Comparison of ENCODE assay signal across 9 cellular contexts in the genomic region with DNA sequence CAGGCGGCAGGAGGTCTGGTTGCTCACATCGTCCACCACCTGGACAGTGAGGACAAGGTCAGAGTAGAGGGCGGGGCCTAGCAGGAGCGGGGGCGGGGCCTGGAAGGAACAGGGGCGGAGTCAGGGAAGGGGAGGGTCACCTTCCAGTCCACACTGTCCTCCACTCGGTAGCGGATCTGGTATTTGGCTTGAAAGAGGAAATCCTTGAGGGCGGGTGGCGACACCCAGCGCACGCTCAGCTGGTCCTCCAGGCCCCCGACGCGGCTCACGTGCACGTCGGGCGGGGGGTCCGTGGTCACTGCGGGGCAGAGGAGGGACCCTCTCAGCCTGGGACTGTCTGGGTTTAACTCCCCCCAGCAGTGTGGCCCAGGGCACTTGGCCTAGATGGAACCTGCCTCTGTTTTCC. TPM values are rescaled to one million over a fixed set of nuclear protein-coding genes. Genes with fewer than 3 reads are reported as not detected.
DNase-seq lines count a peak whose midpoint lies in the region; ATAC-seq and TF ChIP-seq lines count a peak whose summit lies in the region.
"Had no signal": no experiment of that assay in that cellular context is flagged by ENCODE, and none has a peak within 500 bp of the region (broad histone marks: within the 10 kb centered on the region; RNA-seq: fewer than 3 reads in every experiment).

No MANE protein-coding gene starts in this region.

- H3K4me1 Mint-ChIP-seq in naive thymus-derived CD4-positive, alpha-beta T cell: peaks cover 6 to 25% (median 14%) of the 10 kb centered on the region in 7 donors
- H3K4me1 Mint-ChIP-seq in activated naive CD4-positive, alpha-beta T cell treated with anti-CD3 and anti-CD28 coated beads, Interleukin-2, amount 10 ng/mL, durations not matched to agents 7 days and 5 days: peaks cover 10% of the 10 kb centered on the region

- H3K27me3 ChIP-seq in adrenal gland: no peaks in the 10 kb centered on the region
- no peaks in the 10 kb centered on the region for H3K27me3 ChIP-seq in naive thymus-derived CD4-positive, alpha-beta T cell (ENCODE audit: control insufficient read depth in 2 of 2, insufficient read depth in 2 of 2, low read length in 2 of 2)

- 5 to 15% (median 6%) methylated on average over 16 to 21 of the region's 21 CpGs; no CpG with 5 or more reads in 1 of the 4 donors for WGBS in adrenal gland, 4 donors

- DNase-seq in DMS53 treated with DMSO at 0.1 percent for 48 hours (lab: John Stamatoyannopoulos, UW; ENCODE audit: unreplicated experiment) (peak; percentile 30), NB4 (ENCODE audit: low read depth) (peak; percentile 68), adrenal gland (peak; percentile 81 to 91 (median 87)), NCI-H345 (lab: John Stamatoyannopoulos, UW) (no peak)
- no peak for DNase-seq in naive thymus-derived CD4-positive, alpha-beta T cell
- DNase-seq in stimulated activated CD4-positive, alpha-beta T cell treated with anti-CD3 and anti-CD28 coated beads, Interleukin-1b, Interleukin-23, amount 100 ng/mL, for 48 hours: no peak
- no peak for DNase-seq in activated naive CD4-positive, alpha-beta T cell treated with anti-CD3 and anti-CD28 coated beads, Interleukin-2, amount 10 ng/mL, durations not matched to agents 7 days and 5 days

- peaks cover 0 to 23% of the 10 kb centered on the region in 2 donors for H3K4me1 ChIP-seq in adrenal gland (replicated peaks in 1 of 2)
- peaks cover 7 to 14% of the 10 kb centered on the region in 2 donors for H3K4me1 ChIP-seq in naive thymus-derived CD4-positive, alpha-beta T cell (ENCODE audit: control insufficient read depth in 2 of 2, insufficient read depth in 2 of 2, low read length in 2 of 2)

- CTCF ChIA-PET in naive thymus-derived CD4-positive, alpha-beta T cell (lab: Charles Lee): interaction anchor here (0.6 kb wide), 1 partner anchor 275 kb away, joined by 3 read pairs; no protein-coding TSS in a partner anchor
- CTCF ChIA-PET in activated naive CD4-positive, alpha-beta T cell treated with anti-CD3 and anti-CD28 coated beads, Interleukin-2, amount 10 ng/mL, durations not matched to agents 7 days and 5 days (lab: Charles Lee): no interaction called here

- intact Hi-C loops in adrenal gland (cut with DNase I): loop anchor here in 1 of 2 donors (10.0 kb wide), 2 partner anchors 142 to 248 kb away; no protein-coding TSS in a partner anchor
- intact Hi-C loops in naive thymus-derived CD4-positive, alpha-beta T cell (cut with micrococcal nuclease): loop anchor here in 1 of 2 donors (5.0 kb wide), 1 partner anchor 251 kb away; no protein-coding TSS in a partner anchor

- H3K4me3 ChIP-seq in NB4 (ENCODE audit: low read depth, low read length) (no peak overlapping the region), adrenal gland (peak overlapping the region in 1 of 4 donors; percentile 26)
- H3K4me3 ChIP-seq in naive thymus-derived CD4-positive, alpha-beta T cell (ENCODE audit: low read length): no peak overlapping the region

- H3K9me3 Mint-ChIP-seq in naive thymus-derived CD4-positive, alpha-beta T cell: no peaks in the 10 kb centered on the region
- H3K9me3 Mint-ChIP-seq in activated naive CD4-positive, alpha-beta T cell treated with anti-CD3 and anti-CD28 coated beads, Interleukin-2, amount 10 ng/mL, durations not matched to agents 7 days and 5 days: no peaks in the 10 kb centered on the region

- H3K36me3 ChIP-seq in adrenal gland (replicated peaks in 1 of 2): no peaks in the 10 kb centered on the region
- no peaks in the 10 kb centered on the region for H3K36me3 ChIP-seq in naive thymus-derived CD4-positive, alpha-beta T cell (ENCODE audit: control insufficient read depth in 2 of 3, insufficient read depth in 3 of 3, low read length in 3 of 3)

- TF ChIP-seq POLR2A in NB4 (IDR thresholded peaks at IDR 0.05; ENCODE audit: extremely low read depth, insufficient read length) (no peak), adrenal gland (IDR thresholded peaks at IDR 0.05) (no peak)

- POLR2A ChIA-PET in naive thymus-derived CD4-positive, alpha-beta T cell (lab: Charles Lee): interaction anchor here (0.6 kb wide), 1 partner anchor 89 kb away, joined by 4 read pairs; no protein-coding TSS in a partner anchor

- TF ChIP-seq CTCF in NB4 (IDR thresholded peaks at IDR 0.05; ENCODE audit: low read depth, low read length) (no peak), adrenal gland (IDR thresholded peaks at IDR 0.05) (no peak)

- H3K27ac Mint-ChIP-seq in naive thymus-derived CD4-positive, alpha-beta T cell: peak overlapping the region in 2 of 9 donors; percentile 31 to 46
- H3K27ac Mint-ChIP-seq in activated naive CD4-positive, alpha-beta T cell treated with anti-CD3 and anti-CD28 coated beads, Interleukin-2, amount 10 ng/mL, durations not matched to agents 7 days and 5 days: no peak overlapping the region

- peak overlapping the region in 1 of 5 donors; percentile 29 for H3K27ac ChIP-seq in adrenal gland
- H3K27ac ChIP-seq in naive thymus-derived CD4-positive, alpha-beta T cell (ENCODE audit: low read depth, low read length): no peak overlapping the region

- H3K27me3 Mint-ChIP-seq in naive thymus-derived CD4-positive, alpha-beta T cell: peaks cover 4 to 27% (median 7%) of the 10 kb centered on the region in 5 donors
- H3K27me3 Mint-ChIP-seq in activated naive CD4-positive, alpha-beta T cell treated with anti-CD3 and anti-CD28 coated beads, Interleukin-2, amount 10 ng/mL, durations not matched to agents 7 days and 5 days: peaks cover 68% of the 10 kb centered on the region

- H3K9me3 ChIP-seq in adrenal gland (replicated peaks in 1 of 3): no peaks in the 10 kb centered on the region
- H3K9me3 ChIP-seq in naive thymus-derived CD4-positive, alpha-beta T cell (ENCODE audit: control insufficient read depth in 2 of 3, low read length in 3 of 3): no peaks in the 10 kb centered on the region

- ATAC-seq in naive thymus-derived CD4-positive, alpha-beta T cell: peak; percentile 49
- ATAC-seq in HG03571 (IDR thresholded peaks at IDR 0.05; ENCODE audit: unreplicated experiment): no peak

- H3K4me3 Mint-ChIP-seq in naive thymus-derived CD4-positive, alpha-beta T cell: peak overlapping the region in 1 of 10 donors; percentile 12
- H3K4me3 Mint-ChIP-seq in activated naive CD4-positive, alpha-beta T cell treated with anti-CD3 and anti-CD28 coated beads, Interleukin-2, amount 10 ng/mL, durations not matched to agents 7 days and 5 days: no peak overlapping the region

- H3K36me3 Mint-ChIP-seq in naive thymus-derived CD4-positive, alpha-beta T cell: no peaks in the 10 kb centered on the region
- H3K36me3 Mint-ChIP-seq in activated naive CD4-positive, alpha-beta T cell treated with anti-CD3 and anti-CD28 coated beads, Interleukin-2, amount 10 ng/mL, durations not matched to agents 7 days and 5 days: peaks cover 2% of the 10 kb centered on the region

RNA-seq across cellular contexts. Expression of gene REX1BD, which starts 8.2 kb away (rescaled TPM):
- total RNA-seq in adrenal gland: 100 to 1,000 TPM in 3 of 8 donors, 10 to 100 TPM in 5; 56.1 to 268 (median 91.7) TPM
- polyA plus RNA-seq in adrenal gland: 100 to 1,000 TPM in 2 of 3 donors, 1 to 10 TPM in 1; 8.8 to 156 (median 148) TPM
- 100 to 1,000 TPM in 4 of 5 experiments, 10 to 100 TPM in 1; 83.9 to 152 (median 116) TPM for total RNA-seq in naive thymus-derived CD4-positive, alpha-beta T cell
- 100 to 1,000 TPM; 164 to 197 TPM for polyA plus RNA-seq in naive thymus-derived CD4-positive, alpha-beta T cell

RNA-seq across cellular contexts. Expression of gene CRLF1, which starts 9.8 kb away (rescaled TPM):
- 100 to 1,000 TPM in 1 of 8 donors, 10 to 100 TPM in 5, 1 to 10 TPM in 2; 6.3 to 111 (median 21.3) TPM for total RNA-seq in adrenal gland
- polyA plus RNA-seq in adrenal gland: 10 to 100 TPM in 2 of 3 donors, 1 to 10 TPM in 1; 5.7 to 80.0 (median 51.2) TPM
- not detected for total RNA-seq in naive thymus-derived CD4-positive, alpha-beta T cell
- under 1 TPM; 0.28 to 0.49 TPM for polyA plus RNA-seq in naive thymus-derived CD4-positive, alpha-beta T cell

RNA-seq across cellular contexts. Expression of gene TMEM59L, which starts 15.9 kb away (rescaled TPM):
- 10 to 100 TPM in 2 of 8 donors, 1 to 10 TPM in 6; 2.9 to 13.9 (median 5.9) TPM for total RNA-seq in adrenal gland
- polyA plus RNA-seq in adrenal gland: 10 to 100 TPM in 1 of 3 donors, 1 to 10 TPM in 2; 1.9 to 14.5 (median 5.5) TPM
- under 1 TPM in 2 of 5 experiments, not detected in 3; 0.22 to 0.24 TPM for total RNA-seq in naive thymus-derived CD4-positive, alpha-beta T cell
- polyA plus RNA-seq in naive thymus-derived CD4-positive, alpha-beta T cell: under 1 TPM; 0.37 to 0.74 TPM
- total RNA-seq: activated CD8-positive, alpha-beta memory T cell treated with anti-CD3 and anti-CD28 coated beads for 36 hours had no signal

RNA-seq across cellular contexts. Expression of gene UBA52, which starts 25.1 kb away (rescaled TPM):
- total RNA-seq in adrenal gland: 1,000 to 10,000 TPM in 6 of 8 donors, 100 to 1,000 TPM in 2; 781 to 1,331 (median 1,042) TPM
- polyA plus RNA-seq in adrenal gland: 1,000 to 10,000 TPM in 2 of 3 donors, 100 to 1,000 TPM in 1; 950 to 1,900 (median 1,669) TPM
- 1,000 to 10,000 TPM; 1,563 to 2,429 (median 2,196) TPM for total RNA-seq in naive thymus-derived CD4-positive, alpha-beta T cell
- 1,000 to 10,000 TPM; 2,042 to 2,197 TPM for polyA plus RNA-seq in naive thymus-derived CD4-positive, alpha-beta T cell

RNA-seq across cellular contexts. Expression of gene KXD1, which starts 39.1 kb away (rescaled TPM):
- 100 to 1,000 TPM in 3 of 8 donors, 10 to 100 TPM in 5; 72.4 to 165 (median 87.5) TPM for total RNA-seq in adrenal gland
- 100 to 1,000 TPM in 1 of 3 donors, 10 to 100 TPM in 2; 74.2 to 120 (median 79.4) TPM for polyA plus RNA-seq in adrenal gland
- 100 to 1,000 TPM in 2 of 5 experiments, 10 to 100 TPM in 3; 74.7 to 108 (median 99.9) TPM for total RNA-seq in naive thymus-derived CD4-positive, alpha-beta T cell
- 10 to 100 TPM; 70.3 to 78.5 TPM for polyA plus RNA-seq in naive thymus-derived CD4-positive, alpha-beta T cell

Comparison
In these comparisons a context has a peak if more than half of its experiments do, and no peak if none do; other contexts are left out.
1. DNase-seq: peak in DMS53 treated with DMSO at 0.1 percent for 48 hours (single experiment), NB4 (single experiment) and adrenal gland (7 of 7); none in naive thymus-derived CD4-positive, alpha-beta T cell (0 of 9), NCI-H345 (single experiment), stimulated activated CD4-positive, alpha-beta T cell treated with anti-CD3 and anti-CD28 coated beads, Interleukin-1b, Interleukin-23, amount 100 ng/mL, for 48 hours (single experiment) and activated naive CD4-positive, alpha-beta T cell treated with anti-CD3 and anti-CD28 coated beads, Interleukin-2, amount 10 ng/mL, durations not matched to agents 7 days and 5 days (single experiment).
2. RNA of gene CRLF1, which starts 9.8 kb away (total RNA-seq): 6.3 to 111 TPM in adrenal gland; not detected in naive thymus-derived CD4-positive, alpha-beta T cell; every median in the first group is over 4 times any median in the second.